In genomic region chr9:35814841-35815543, GRCh38 we compare ENCODE assay signal across 8 cellular contexts. TPM values are rescaled to one million over a fixed set of nuclear protein-coding genes. Genes with fewer than 3 reads are reported as not detected.
A peak's percentile ranks its signal among the peaks of the same experiment; 100 is the strongest.
DNase-seq lines count a peak whose midpoint lies in the region; ATAC-seq, FAIRE-seq and TF ChIP-seq lines count a peak whose summit lies in the region.

HINT2 (minus strand) TSS chr9:35815042; CDS start chr9:35814979, 63 bp downstream.

- peak within 1 kb of the TSS; percentile 82 for H3K9ac ChIP-seq in keratinocyte (ENCODE audit: control insufficient read depth, extremely low read depth, insufficient read depth, low read length)

- H3K9me1 ChIP-seq in keratinocyte (ENCODE audit: control insufficient read depth, extremely low read depth, insufficient read depth, low read length), result no peaks in the 10 kb centered on the region

- no peaks in the 10 kb centered on the region for H3K9me3 ChIP-seq in keratinocyte (ENCODE audit: control insufficient read depth, low read depth, low read length)

- FAIRE-seq in keratinocyte (lab: Jason Lieb, UNC), result peak; percentile 80

- ATAC-seq in HG03432 (IDR thresholded peaks at IDR 0.05; ENCODE audit: unreplicated experiment), result peak; percentile 76

- H3K4me3 ChIP-seq in keratinocyte (ENCODE audit: control insufficient read depth in 2 of 3, extremely low read depth in 1 of 3, insufficient read depth in 2 of 3, low read depth in 1 of 3, low read length in 3 of 3), result peak within 1 kb of the TSS; percentile 73 to 76 (median 76)

- peak within 1 kb of the TSS; percentile 81 for H2AFZ ChIP-seq in keratinocyte (ENCODE audit: control insufficient read depth, low read length)

- DNase-seq in AG20443 (ENCODE audit: low spot score) (peak; percentile 96), NCI-H510A (lab: John Stamatoyannopoulos, UW) (peak; percentile 88), cerebellum (ENCODE audit: low spot score) (peak; percentile 98), keratinocyte (ENCODE audit: low read depth, low spot score) (peak; percentile 79)
- DNase-seq in activated CD4-positive, alpha-beta T cell treated with anti-CD3 and anti-CD28 coated beads for 1 hour, result peak; percentile 94
- peak; percentile 93 to 94 for DNase-seq in stimulated activated CD4-positive, alpha-beta T cell treated with anti-CD3 and anti-CD28 coated beads, Interleukin-15, amount 100 ng/mL, for 1 hour (ENCODE audit: low read depth in 1 of 2, low spot score in 1 of 2)

- peaks cover 18% of the 10 kb centered on the region for H3K4me1 ChIP-seq in keratinocyte (ENCODE audit: control insufficient read depth, extremely low read depth, insufficient read depth, low read length)

- TF ChIP-seq POLR2A in GM19099 (IDR thresholded peaks at IDR 0.05; ENCODE audit: extremely low read depth, insufficient read length, low read depth), result peak; percentile 95

- no peak for TF ChIP-seq CTCF in keratinocyte (optimal IDR thresholded peaks at IDR 0.05 in 1 of 3, IDR thresholded peaks at IDR 0.05 in 1 of 3, conservative IDR thresholded peaks at IDR 0.05 in 1 of 3; ENCODE audit: extremely low read depth in 1 of 3, insufficient read depth in 2 of 3, low read length in 3 of 3)

- H4K20me1 ChIP-seq in keratinocyte (ENCODE audit: control insufficient read depth, extremely low read depth, insufficient read depth, low read length), result no peaks in the 10 kb centered on the region

- peak within 1 kb of the TSS; percentile 75 for H3K27ac ChIP-seq in keratinocyte (ENCODE audit: control insufficient read depth, insufficient read depth, low read length)

- no peaks in the 10 kb centered on the region for H3K36me3 ChIP-seq in keratinocyte (ENCODE audit: control insufficient read depth in 2 of 2, extremely low read depth in 1 of 2, insufficient read depth in 2 of 2, low read length in 2 of 2)

- no peaks in the 10 kb centered on the region for H3K27me3 ChIP-seq in keratinocyte (ENCODE audit: control insufficient read depth, extremely low read depth, insufficient read depth, low read length)

- dilution Hi-C loops in keratinocyte (cut with MboI; ENCODE audit: extremely low pct_ligation_motif_present, low sequenced_read_pairs), result no loop called here

- H3K79me2 ChIP-seq in keratinocyte (ENCODE audit: control insufficient read depth, insufficient read depth, low read length), result no peaks in the 10 kb centered on the region

- H3K4me2 ChIP-seq in keratinocyte (ENCODE audit: control insufficient read depth, extremely low read depth, insufficient read depth, low read depth, low read length), result peak within 1 kb of the TSS; percentile 85

RNA-seq across cellular contexts. Expression of gene HINT2, which starts in this region (rescaled TPM):
- 7.5 TPM for total RNA-seq in cerebellum
- 11.6 to 16.6 TPM (median 16.6 TPM) in 3 replicates for polyA plus RNA-seq in keratinocyte
- 11.2 TPM for polyA plus RNA-seq in keratinocyte (2011; ENCODE audit: low read depth)
- 12.4 and 16.1 TPM in 2 replicates for polyA plus RNA-seq in keratinocyte (2011; cell fraction: cytosol; rRNA removed)
- 7.6 and 9.3 TPM in 2 replicates for polyA plus RNA-seq in keratinocyte (2011; cell fraction: nucleus; rRNA removed)
- 21.4 and 25.3 TPM in 2 replicates for polyA plus RNA-seq in keratinocyte (2012; ENCODE audit: low replicate concordance)
- 2.0 to 5.2 TPM (median 4.9 TPM) in 3 replicates for polyA minus RNA-seq in keratinocyte
- polyA minus RNA-seq in keratinocyte (2011; cell fraction: cytosol; rRNA and poly(A)+ RNA removed), result 3.1 TPM
- 0.62 and 2.4 TPM in 2 replicates for polyA minus RNA-seq in keratinocyte (2011; cell fraction: nucleus; rRNA and poly(A)+ RNA removed)

Comparison
In these comparisons a context has a peak if more than half of its experiments do, and no peak if none do; other contexts are left out.
1. Peak in every context shown above with its lines: DNase-seq, ATAC-seq, H3K4me3 ChIP-seq and H3K27ac ChIP-seq.